8 cellular contexts compared by ENCODE assay signal in the genomic region with DNA sequence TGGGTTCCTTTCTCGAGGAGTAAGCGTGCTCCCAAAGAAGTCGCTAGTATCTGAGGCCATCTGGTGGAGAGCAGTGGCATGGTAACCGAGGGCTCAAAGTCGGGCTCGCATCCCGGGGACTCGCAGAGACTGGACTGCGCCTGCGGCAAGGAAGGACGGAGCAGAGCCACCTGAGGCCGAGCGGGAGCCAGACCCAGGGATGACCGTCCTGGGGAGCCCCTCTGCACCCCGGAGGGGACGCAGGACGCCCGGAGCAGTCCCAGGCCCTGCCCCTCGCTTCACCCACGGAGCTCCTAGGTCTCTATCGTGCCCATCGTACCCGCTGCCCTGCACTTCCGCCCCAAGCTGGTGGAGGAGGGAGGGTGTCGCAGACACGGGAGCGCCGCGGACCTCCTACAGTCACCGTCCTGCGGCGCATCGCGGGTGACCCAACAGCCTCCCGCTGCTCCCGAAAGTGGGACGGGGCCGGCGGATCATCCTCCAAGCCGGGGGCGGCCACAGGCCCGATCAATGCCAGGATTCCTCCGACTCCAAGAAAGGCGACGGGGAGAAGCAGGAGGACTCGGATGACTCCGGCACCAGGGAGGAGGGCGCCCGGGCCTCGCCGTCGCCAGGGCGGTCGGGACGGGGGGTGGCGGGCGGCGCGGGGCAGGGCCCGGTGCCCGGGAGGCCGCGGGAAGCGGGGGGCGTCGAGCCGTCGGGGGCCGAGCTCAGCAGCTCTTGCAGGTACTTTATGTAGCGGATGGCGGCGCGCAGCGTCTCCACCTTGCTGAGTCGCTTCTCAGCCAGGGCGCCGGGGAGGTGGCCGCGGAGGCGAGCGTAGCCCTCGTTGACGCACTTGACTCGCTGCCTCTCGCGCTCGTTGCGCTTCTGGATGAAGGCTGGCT. TPM values are rescaled to one million over a fixed set of nuclear protein-coding genes. Genes with fewer than 3 reads are reported as not detected.
DNase-seq lines count a peak whose midpoint lies in the region; ATAC-seq and TF ChIP-seq lines count a peak whose summit lies in the region.

No MANE protein-coding gene starts in this region.

- ATAC-seq in GM18870 (IDR thresholded peaks at IDR 0.05; ENCODE audit: unreplicated experiment) (peak; percentile 73), HG03196 (IDR thresholded peaks at IDR 0.05; ENCODE audit: unreplicated experiment) (peak; percentile 84)

- H3K9me3 Mint-ChIP-seq in chondrocyte (ENCODE audit: low read depth) = no peaks in the 10 kb centered on the region

- H3K4me3 ChIP-seq in AG04449 (ENCODE audit: low read depth, low read length) (peak overlapping the region; percentile 67), kidney epithelial cell (ENCODE audit: low read depth, low read length) (peak overlapping the region; percentile 65)

- no peaks in the 10 kb centered on the region for H3K36me3 Mint-ChIP-seq in chondrocyte (ENCODE audit: low read depth)

- TF ChIP-seq CTCF in AG04449 (IDR thresholded peaks at IDR 0.05; ENCODE audit: insufficient read depth, low read length, missing control alignments) (peak; percentile 94), chondrocyte (IDR thresholded peaks at IDR 0.05) (peak; percentile 90), kidney epithelial cell (IDR thresholded peaks at IDR 0.05; ENCODE audit: insufficient read depth, low read length, poor library complexity, severe bottlenecking) (peak; percentile 86)

- peak overlapping the region; percentile 85 for H3K4me3 Mint-ChIP-seq in chondrocyte (ENCODE audit: unreplicated experiment)

- CTCF ChIA-PET in AG04449 (lab: Yijun Ruan, JAX) = interaction anchor here (0.6 to 8.2 kb wide), 21 partner anchors 10 to 557 kb away, joined by 3 to 102 read pairs (median 5); a partner anchor contains a TSS

- H3K27me3 Mint-ChIP-seq in chondrocyte (ENCODE audit: low read depth) = peaks cover 3% of the 10 kb centered on the region

- POLR2A ChIA-PET in AG04449 (lab: Yijun Ruan, JAX) = no interaction called here

- H3K4me1 Mint-ChIP-seq in chondrocyte (ENCODE audit: low read depth) = peaks cover 8% of the 10 kb centered on the region

- DNase-seq in AG04449 (ENCODE audit: low read depth, low spot score) = no peak
- peak; percentile 91 for DNase-seq in NCI-H345 treated with DMSO at 0.1 percent for 48 hours (lab: John Stamatoyannopoulos, UW; ENCODE audit: unreplicated experiment)
- DNase-seq in activated CD4-positive, alpha-beta T cell treated with anti-CD3 and anti-CD28 coated beads for 1 hour = peak; percentile 52
- no peak for DNase-seq in chondrocyte (ENCODE audit: low spot score)
- peak; percentile 65 for DNase-seq in kidney epithelial cell (ENCODE audit: low read depth)
- peak; percentile 86 for DNase-seq in stimulated activated CD4-positive, alpha-beta T cell treated with anti-CD3 and anti-CD28 coated beads, Interleukin-15, amount 100 ng/mL, for 24 hours

- H3K27me3 ChIP-seq in kidney epithelial cell (ENCODE audit: control insufficient read depth, insufficient read depth, low read length) = peaks cover 9% of the 10 kb centered on the region

- H3K27ac Mint-ChIP-seq in chondrocyte (ENCODE audit: unreplicated experiment) = peak overlapping the region; percentile 77

- H3K36me3 ChIP-seq in kidney epithelial cell (ENCODE audit: control insufficient read depth, insufficient read depth, low read length) = no peaks in the 10 kb centered on the region

RNA-seq across cellular contexts. Expression of a gene that starts 2.3 kb away (rescaled TPM):
- total RNA-seq in chondrocyte (0.07 to 0.46 TPM (median 0.40 TPM) in 3 replicates), kidney epithelial cell (not detected in 2 replicates)

RNA-seq across cellular contexts. Expression of a gene that starts 12.5 kb away (rescaled TPM):
- total RNA-seq in chondrocyte (0.19 TPM in 1 of 3 replicates, not detected in the others), kidney epithelial cell (not detected in 2 replicates)

RNA-seq across cellular contexts. Expression of a gene that starts 39.8 kb away (rescaled TPM):
- total RNA-seq in chondrocyte (56.9 to 57.3 TPM (median 57.2 TPM) in 3 replicates), kidney epithelial cell (103 and 120 TPM in 2 replicates)

Comparison
In these comparisons a context has a peak if more than half of its experiments do, and no peak if none do; other contexts are left out.
1. DNase-seq: peak in NCI-H345 treated with DMSO at 0.1 percent for 48 hours (single experiment), activated CD4-positive, alpha-beta T cell treated with anti-CD3 and anti-CD28 coated beads for 1 hour (single experiment), kidney epithelial cell (single experiment) and stimulated activated CD4-positive, alpha-beta T cell treated with anti-CD3 and anti-CD28 coated beads, Interleukin-15, amount 100 ng/mL, for 24 hours (single experiment); none in AG04449 (single experiment) and chondrocyte (single experiment).
2. Peak in every context shown above with its lines, with median percentiles within 50 percentile points of each other: CTCF ChIP-seq.